9 cellular contexts compared by ENCODE assay signal in genomic region chr2:160666019-160666676, GRCh38.
A peak's percentile ranks its signal among the peaks of the same experiment; 100 is the strongest.
DNase-seq lines count a peak whose midpoint lies in the region; ATAC-seq and TF ChIP-seq lines count a peak whose summit lies in the region.
"Had no signal": no experiment of that assay in that cellular context is flagged by ENCODE, and none has a peak within 500 bp of the region (broad histone marks: within the 10 kb centered on the region; RNA-seq: fewer than 3 reads in every experiment).

No MANE protein-coding gene starts in this region.

- peaks cover 21% of the 10 kb centered on the region for H3K4me1 ChIP-seq in vagina
- no peaks in the 10 kb centered on the region for H3K4me1 ChIP-seq in effector memory CD4-positive, alpha-beta T cell (ENCODE audit: control insufficient read depth, insufficient read depth, low read length, poor library complexity, severe bottlenecking)

- H3K27ac ChIP-seq in vagina: peak overlapping the region; percentile 82
- no peak overlapping the region for H3K27ac ChIP-seq in effector memory CD4-positive, alpha-beta T cell (ENCODE audit: insufficient read depth, low read length, poor library complexity, severe bottlenecking)
- H3K27ac ChIP-seq: C4-2B had no signal

- ATAC-seq in HG02870 (IDR thresholded peaks at IDR 0.05; ENCODE audit: unreplicated experiment): peak; percentile 89

- no peaks in the 10 kb centered on the region for H3K36me3 ChIP-seq in vagina
- no peaks in the 10 kb centered on the region for H3K36me3 ChIP-seq in effector memory CD4-positive, alpha-beta T cell (ENCODE audit: control insufficient read depth, insufficient read depth, low read length)

- DNase-seq in NCI-H2081 (lab: John Stamatoyannopoulos, UW) (peak; percentile 8 to 59), NCI-H2081 treated with DMSO at 0.1 percent for 48 hours (lab: John Stamatoyannopoulos, UW) (no peak), NCI-H226 (peak; percentile 84), cardiac fibroblast (ENCODE audit: low read depth in 2 of 2) (peak; percentile 98 to 99), lung microvascular endothelial cell (ENCODE audit: low read depth in 2 of 2) (peak; percentile 99), vagina (ENCODE audit: extremely low spot score in 2 of 2) (no peak)
- no peak for DNase-seq in effector memory CD4-positive, alpha-beta T cell

- intact Hi-C loops in vagina (cut with DNase I): no loop called here

- peak overlapping the region in 1 of 2 donors; percentile 29 for H3K4me3 ChIP-seq in cardiac fibroblast (replicated peaks in 1 of 2; ENCODE audit: low read depth in 2 of 2, low read length in 2 of 2)
- H3K4me3 ChIP-seq in vagina: no peak overlapping the region
- H3K4me3 ChIP-seq in effector memory CD4-positive, alpha-beta T cell (ENCODE audit: insufficient read depth, low read depth, low read length, poor library complexity, severe bottlenecking): no peak overlapping the region

- TF ChIP-seq CTCF in cardiac fibroblast (IDR thresholded peaks at IDR 0.05; ENCODE audit: low read depth, low read length) (no peak), vagina (IDR thresholded peaks at IDR 0.05) (no peak)

- H3K9me3 ChIP-seq in vagina: no peaks in the 10 kb centered on the region
- no peaks in the 10 kb centered on the region for H3K9me3 ChIP-seq in effector memory CD4-positive, alpha-beta T cell (ENCODE audit: control insufficient read depth, low read length)

- no peak for TF ChIP-seq POLR2A in vagina (IDR thresholded peaks at IDR 0.05)

- no peaks in the 10 kb centered on the region for H3K27me3 ChIP-seq in vagina
- H3K27me3 ChIP-seq in effector memory CD4-positive, alpha-beta T cell (replicated peaks; ENCODE audit: control insufficient read depth, insufficient read depth, low read length, poor library complexity, severe bottlenecking): no peaks in the 10 kb centered on the region

Comparison
In these comparisons a context has a peak if more than half of its experiments do, and no peak if none do; other contexts are left out.
1. DNase-seq: peak in NCI-H2081 (2 of 2), NCI-H226 (single experiment), cardiac fibroblast (2 of 2) and lung microvascular endothelial cell (2 of 2); none in NCI-H2081 treated with DMSO at 0.1 percent for 48 hours (single experiment), vagina (0 of 2) and effector memory CD4-positive, alpha-beta T cell (0 of 3).